1 cellular context compared by ENCODE assay signal in the genomic region with DNA sequence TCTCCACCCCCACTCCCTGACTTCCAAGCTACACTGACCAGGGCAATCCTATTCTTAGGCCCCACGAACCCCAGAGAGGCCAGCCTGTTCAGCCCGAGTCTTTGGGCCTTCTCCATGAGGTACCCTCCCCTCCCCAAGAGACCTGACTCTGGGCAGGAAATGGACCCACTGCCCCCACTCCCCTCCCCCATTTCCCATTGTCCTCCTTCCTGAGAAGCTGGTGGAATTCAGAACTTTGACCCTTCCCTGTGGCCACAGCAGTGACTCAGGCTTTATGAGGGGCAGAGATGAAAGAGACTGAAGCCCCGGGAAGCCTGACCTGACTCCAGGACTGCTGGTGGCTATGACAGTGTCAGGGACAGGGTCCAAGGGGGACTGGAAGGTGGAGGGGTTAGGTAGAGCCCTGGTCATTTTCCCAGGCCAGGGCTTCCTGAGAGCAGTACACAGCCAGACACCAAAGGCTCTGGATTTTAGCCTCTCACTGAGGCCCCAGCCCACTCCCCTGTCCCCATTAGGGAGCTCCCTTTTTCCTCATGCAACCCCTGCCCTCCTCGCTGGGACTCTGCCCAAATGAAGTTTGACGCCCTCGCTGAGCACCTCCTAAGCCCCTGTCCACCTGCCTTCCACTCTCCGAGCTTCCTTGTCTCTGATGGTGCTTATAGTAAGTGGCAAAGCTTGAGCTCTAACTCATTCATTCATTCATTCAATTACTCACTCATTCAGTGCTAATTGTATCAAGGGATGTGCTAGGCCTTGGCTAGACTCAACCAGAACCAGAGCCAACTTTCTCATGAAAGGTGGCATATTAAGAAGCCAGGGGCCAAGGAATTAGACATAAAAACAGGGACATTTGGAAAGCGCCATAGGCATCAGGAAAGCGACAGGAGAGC.
TF ChIP-seq lines count a peak whose summit lies in the region.

No MANE protein-coding gene starts in this region.

TF ChIP-seq in HepG2, 621 proteins besides CTCF, POLR2A, EP300 and RAD21 (continued from another document and continues in another):
- TF ChIP-seq ZNF800 (CRISPR knock-in tag; IDR thresholded peaks at IDR 0.05) (no peak), SMYD3 (CRISPR knock-in tag; IDR thresholded peaks at IDR 0.05) (no peak), FOSL1 (CRISPR knock-in tag; IDR thresholded peaks at IDR 0.05; ENCODE audit: borderline replicate concordance) (peak; percentile 89; the same call in 1 of the 2 replicates), SOX6 (IDR thresholded peaks at IDR 0.05) (no peak), SOX6 (CRISPR knock-in tag; IDR thresholded peaks at IDR 0.05) (peak; percentile 100), ZNF503 (CRISPR knock-in tag; IDR thresholded peaks at IDR 0.05) (peak; percentile 87; the same call in 1 of the 2 replicates), SIX1 (CRISPR knock-in tag; IDR thresholded peaks at IDR 0.05; ENCODE audit: borderline replicate concordance) (no peak), SIX4 (CRISPR knock-in tag; IDR thresholded peaks at IDR 0.05) (peak; percentile 40; the same call in 1 of the 2 replicates), ZNF556 (CRISPR knock-in tag; IDR thresholded peaks at IDR 0.05; ENCODE audit: borderline replicate concordance) (peak; percentile 92), ZNF672 (CRISPR knock-in tag; IDR thresholded peaks at IDR 0.05) (no peak), ELF4 (CRISPR knock-in tag; IDR thresholded peaks at IDR 0.05; ENCODE audit: borderline replicate concordance) (peak; percentile 66; the same call in 1 of the 2 replicates), ZNF441 (CRISPR knock-in tag; IDR thresholded peaks at IDR 0.05; ENCODE audit: borderline replicate concordance) (no peak), HDAC1 (CRISPR knock-in tag; IDR thresholded peaks at IDR 0.05) (peak; percentile 96), ZBTB1 (CRISPR knock-in tag; IDR thresholded peaks at IDR 0.05; ENCODE audit: borderline replicate concordance) (no peak), POLR2G (IDR thresholded peaks at IDR 0.05; ENCODE audit: low read depth, low read length) (peak; percentile 94), ZNF318 (CRISPR knock-in tag; IDR thresholded peaks at IDR 0.05) (0 out of 2 replicates have a peak, but pooled peaks have one; percentile 30), HIVEP1 (CRISPR knock-in tag; IDR thresholded peaks at IDR 0.05) (peak; percentile 63; the same call in 1 of the 2 replicates), NR2F6 (IDR thresholded peaks at IDR 0.05) (peak; percentile 96), NR2F6 (CRISPR knock-in tag; IDR thresholded peaks at IDR 0.05) (peak; percentile 94), ZNF772 (CRISPR knock-in tag; IDR thresholded peaks at IDR 0.05) (peak; percentile 76), UBTF (CRISPR knock-in tag; IDR thresholded peaks at IDR 0.05) (peak; percentile 82)
- TF ChIP-seq, protein P1, sequence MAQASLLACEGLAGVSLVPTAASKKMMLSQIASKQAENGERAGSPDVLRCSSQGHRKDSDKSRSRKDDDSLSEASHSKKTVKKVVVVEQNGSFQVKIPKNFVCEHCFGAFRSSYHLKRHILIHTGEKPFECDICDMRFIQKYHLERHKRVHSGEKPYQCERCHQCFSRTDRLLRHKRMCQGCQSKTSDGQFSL (CRISPR knock-in tag; IDR thresholded peaks at IDR 0.05) = 0 out of 2 replicates have a peak, but pooled peaks have one; percentile 20
- TF ChIP-seq, protein P2, sequence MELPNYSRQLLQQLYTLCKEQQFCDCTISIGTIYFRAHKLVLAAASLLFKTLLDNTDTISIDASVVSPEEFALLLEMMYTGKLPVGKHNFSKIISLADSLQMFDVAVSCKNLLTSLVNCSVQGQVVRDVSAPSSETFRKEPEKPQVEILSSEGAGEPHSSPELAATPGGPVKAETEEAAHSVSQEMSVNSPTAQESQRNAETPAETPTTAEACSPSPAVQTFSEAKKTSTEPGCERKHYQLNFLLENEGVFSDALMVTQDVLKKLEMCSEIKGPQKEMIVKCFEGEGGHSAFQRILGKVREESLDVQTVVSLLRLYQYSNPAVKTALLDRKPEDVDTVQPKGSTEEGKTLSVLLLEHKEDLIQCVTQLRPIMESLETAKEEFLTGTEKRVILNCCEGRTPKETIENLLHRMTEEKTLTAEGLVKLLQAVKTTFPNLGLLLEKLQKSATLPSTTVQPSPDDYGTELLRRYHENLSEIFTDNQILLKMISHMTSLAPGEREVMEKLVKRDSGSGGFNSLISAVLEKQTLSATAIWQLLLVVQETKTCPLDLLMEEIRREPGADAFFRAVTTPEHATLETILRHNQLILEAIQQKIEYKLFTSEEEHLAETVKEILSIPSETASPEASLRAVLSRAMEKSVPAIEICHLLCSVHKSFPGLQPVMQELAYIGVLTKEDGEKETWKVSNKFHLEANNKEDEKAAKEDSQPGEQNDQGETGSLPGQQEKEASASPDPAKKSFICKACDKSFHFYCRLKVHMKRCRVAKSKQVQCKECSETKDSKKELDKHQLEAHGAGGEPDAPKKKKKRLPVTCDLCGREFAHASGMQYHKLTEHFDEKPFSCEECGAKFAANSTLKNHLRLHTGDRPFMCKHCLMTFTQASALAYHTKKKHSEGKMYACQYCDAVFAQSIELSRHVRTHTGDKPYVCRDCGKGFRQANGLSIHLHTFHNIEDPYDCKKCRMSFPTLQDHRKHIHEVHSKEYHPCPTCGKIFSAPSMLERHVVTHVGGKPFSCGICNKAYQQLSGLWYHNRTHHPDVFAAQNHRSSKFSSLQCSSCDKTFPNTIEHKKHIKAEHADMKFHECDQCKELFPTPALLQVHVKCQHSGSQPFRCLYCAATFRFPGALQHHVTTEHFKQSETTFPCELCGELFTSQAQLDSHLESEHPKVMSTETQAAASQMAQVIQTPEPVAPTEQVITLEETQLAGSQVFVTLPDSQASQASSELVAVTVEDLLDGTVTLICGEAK (IDR thresholded peaks at IDR 0.05) = no peak
- TF ChIP-seq, protein P2 (CRISPR knock-in tag; IDR thresholded peaks at IDR 0.05) = peak; percentile 64; the same call in 1 of the 2 replicates
